10 cellular contexts compared by ENCODE assay signal in the genomic region with DNA sequence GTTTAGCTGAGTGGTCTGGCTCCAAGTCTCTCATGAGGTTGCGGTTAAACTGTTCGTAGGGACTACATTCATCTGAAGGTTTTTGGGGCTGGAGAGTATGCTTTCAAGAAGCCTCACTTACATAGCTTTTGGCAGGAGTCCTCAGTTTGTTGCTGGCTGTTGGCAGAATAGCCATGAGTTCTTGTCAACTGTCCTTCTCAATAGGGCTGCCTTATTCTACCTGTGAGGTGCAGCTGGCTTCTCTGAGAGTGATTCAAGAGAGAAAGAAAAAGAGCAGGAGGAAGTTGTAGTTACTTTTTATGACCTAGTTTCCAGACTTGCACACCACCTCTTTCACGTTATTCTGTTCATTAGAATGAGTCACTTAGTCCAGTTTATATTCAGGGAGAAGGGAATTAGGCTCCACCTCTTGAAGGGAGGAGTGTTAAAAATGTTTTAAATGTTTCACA. TPM values are rescaled to one million over a fixed set of nuclear protein-coding genes. Genes with fewer than 3 reads are reported as not detected.
DNase-seq lines count a peak whose midpoint lies in the region; ATAC-seq and TF ChIP-seq lines count a peak whose summit lies in the region.
"Had no signal": no experiment of that assay in that cellular context is flagged by ENCODE, and none has a peak within 500 bp of the region (broad histone marks: within the 10 kb centered on the region; RNA-seq: fewer than 3 reads in every experiment).

No MANE protein-coding gene starts in this region.

- no peak overlapping the region for H3K4me3 ChIP-seq in gastrocnemius medialis

- TF ChIP-seq POLR2A in gastrocnemius medialis (IDR thresholded peaks at IDR 0.05), result no peak

- no peaks in the 10 kb centered on the region for H3K4me1 ChIP-seq in gastrocnemius medialis

- no peaks in the 10 kb centered on the region for H3K27me3 ChIP-seq in gastrocnemius medialis

- no peak overlapping the region for H3K4me3 Mint-ChIP-seq in stimulated activated memory B cell treated with anti-CD40 and anti-IgM and Interleukin-4, amounts not matched to agents 10 μg/mL and 1 μg/mL and 100 μg/mL, for 72 hours
- H3K4me3 Mint-ChIP-seq: CD4-positive, alpha-beta memory T cell had no signal

- H3K4me1 Mint-ChIP-seq in stimulated activated memory B cell treated with anti-CD40 and anti-IgM and Interleukin-4, amounts not matched to agents 10 μg/mL and 1 μg/mL and 100 μg/mL, for 72 hours, result no peaks in the 10 kb centered on the region

- no peak overlapping the region for H3K27ac ChIP-seq in gastrocnemius medialis

- peak; percentile 33 for DNase-seq in AG08396 (ENCODE audit: low spot score)
- peak; percentile 83 for DNase-seq in HCEC 1CT
- DNase-seq in amniotic epithelial cell (ENCODE audit: low read depth), result peak; percentile 86
- DNase-seq in glomerular visceral epithelial cell (ENCODE audit: extremely low spot score), result peak; percentile 16
- no peak for DNase-seq in gastrocnemius medialis
- no peak for DNase-seq in NCI-H748 (lab: John Stamatoyannopoulos, UW; ENCODE audit: unreplicated experiment)
- DNase-seq: CD4-positive, alpha-beta memory T cell; cortex of kidney had no signal

- H3K9me3 ChIP-seq in gastrocnemius medialis, result no peaks in the 10 kb centered on the region

- intact Hi-C loops in gastrocnemius medialis (cut with DNase I; ENCODE audit: low total_unique reads), result no loop called here

- H3K27me3 Mint-ChIP-seq in stimulated activated memory B cell treated with anti-CD40 and anti-IgM and Interleukin-4, amounts not matched to agents 10 μg/mL and 1 μg/mL and 100 μg/mL, for 72 hours, result no peaks in the 10 kb centered on the region
- H3K27me3 Mint-ChIP-seq: CD4-positive, alpha-beta memory T cell had no signal

- peaks cover 59% of the 10 kb centered on the region for H3K36me3 Mint-ChIP-seq in stimulated activated memory B cell treated with anti-CD40 and anti-IgM and Interleukin-4, amounts not matched to agents 10 μg/mL and 1 μg/mL and 100 μg/mL, for 72 hours

- no peak overlapping the region for H3K27ac Mint-ChIP-seq in stimulated activated memory B cell treated with anti-CD40 and anti-IgM and Interleukin-4, amounts not matched to agents 10 μg/mL and 1 μg/mL and 100 μg/mL, for 72 hours

- no peak for ATAC-seq in stimulated activated memory B cell treated with anti-CD40 and anti-IgM and Interleukin-4, amounts not matched to agents 10 μg/mL and 1 μg/mL and 100 μg/mL, for 72 hours
- no peak for ATAC-seq in gastrocnemius medialis
- no peak for ATAC-seq in HG02588 (IDR thresholded peaks at IDR 0.05; ENCODE audit: unreplicated experiment)

- in situ Hi-C loops in gastrocnemius medialis (cut with MboI; ENCODE audit: low sequenced_read_pairs in 4 of 4), result loop anchor here in 1 of 4 donors (25.0 kb wide), 1 partner anchor 559 kb away; a partner anchor contains a TSS

- no peak for TF ChIP-seq CTCF in gastrocnemius medialis (IDR thresholded peaks at IDR 0.05 in 4 of 5, conservative IDR thresholded peaks at IDR 0.05 in 1 of 5)

- no peaks in the 10 kb centered on the region for H3K9me3 Mint-ChIP-seq in stimulated activated memory B cell treated with anti-CD40 and anti-IgM and Interleukin-4, amounts not matched to agents 10 μg/mL and 1 μg/mL and 100 μg/mL, for 72 hours
- H3K9me3 Mint-ChIP-seq: CD4-positive, alpha-beta memory T cell had no signal

- H3K36me3 ChIP-seq in gastrocnemius medialis, result peaks cover 0 to 14% of the 10 kb centered on the region in 2 donors

RNA-seq across cellular contexts. Expression of a gene that starts 33.2 kb away (rescaled TPM):
- 10 to 100 TPM in 3 of 4 donors, 1 to 10 TPM in 1; 9.0 to 22.7 (median 15.3) TPM for total RNA-seq in gastrocnemius medialis

RNA-seq across cellular contexts. Expression of a gene that starts 58.5 kb away (rescaled TPM):
- total RNA-seq in gastrocnemius medialis, result 10 to 100 TPM in 2 of 4 donors, 1 to 10 TPM in 2; 6.8 to 11.9 (median 9.0) TPM

Comparison
In these comparisons a context has a peak if more than half of its experiments do, and no peak if none do; other contexts are left out.
1. DNase-seq: peak in AG08396 (single experiment), HCEC 1CT (single experiment), amniotic epithelial cell (single experiment) and glomerular visceral epithelial cell (single experiment); none in gastrocnemius medialis (0 of 2) and NCI-H748 (single experiment).